Comparison of ENCODE assay signal across 14 cellular contexts in genomic region chr12:23576372-23576771, GRCh38.
DNase-seq lines count a peak whose midpoint lies in the region; ATAC-seq and FAIRE-seq lines count a peak whose summit lies in the region.
"Had no signal": no experiment of that assay in that cellular context is flagged by ENCODE, and none has a peak within 500 bp of the region (broad histone marks: within the 10 kb centered on the region; RNA-seq: fewer than 3 reads in every experiment).

No MANE protein-coding gene starts in this region.

- intact Hi-C loops in Right ventricle myocardium inferior (cut with DNase I), result no loop called here

- H3K4me1 ChIP-seq in small intestine (ENCODE audit: control insufficient read depth in 2 of 2, insufficient read depth in 1 of 2, low read depth in 1 of 2, low read length in 1 of 2), result no peaks in the 10 kb centered on the region
- H3K4me1 ChIP-seq: ascending aorta, foreskin keratinocyte had no signal

- H3K27me3 ChIP-seq in small intestine (ENCODE audit: control insufficient read depth in 2 of 2, insufficient read depth in 2 of 2, low read length in 2 of 2), result no peaks in the 10 kb centered on the region
- H3K27me3 ChIP-seq: ascending aorta, foreskin keratinocyte, ovary had no signal

- WGBS in small intestine, 3 donors, result 46 to 67% (median 54%) methylated on average over 2 of the region's 2 CpGs

- DNase-seq in NCI-H1105 (lab: John Stamatoyannopoulos, UW) (no peak), small intestine (no peak), Right ventricle myocardium inferior (ENCODE audit: missing footprints) (no peak), UCSD-AML1 (lab: John Stamatoyannopoulos, UW; ENCODE audit: unreplicated experiment) (no peak)
- DNase-seq: activated CD4-positive, alpha-beta T cell treated with anti-CD3 and anti-CD28 coated beads for 4 hours; activated T-cell treated with anti-CD3 and anti-CD28 coated beads, Interleukin-2, amount 50 U/mL, for 72 hours; DMS153; foreskin keratinocyte; ovary had no signal

- H3K36me3 ChIP-seq in small intestine (ENCODE audit: control insufficient read depth in 2 of 2, insufficient read depth in 2 of 2, low read length in 2 of 2), result no peaks in the 10 kb centered on the region
- H3K36me3 ChIP-seq: ascending aorta, ovary had no signal

- H3K27ac ChIP-seq in small intestine (ENCODE audit: low read depth in 1 of 2, low read length in 1 of 2), result no peak overlapping the region
- H3K27ac ChIP-seq: ascending aorta, foreskin keratinocyte, ovary had no signal

- ATAC-seq in GM18517 (IDR thresholded peaks at IDR 0.05; ENCODE audit: unreplicated experiment) (peak; percentile 98), GM21367 (IDR thresholded peaks at IDR 0.05; ENCODE audit: unreplicated experiment) (peak; percentile 75), HG02884 (IDR thresholded peaks at IDR 0.05; ENCODE audit: unreplicated experiment) (peak; percentile 56), HG03460 (IDR thresholded peaks at IDR 0.05; ENCODE audit: unreplicated experiment) (peak; percentile 83), Right ventricle myocardium inferior (no peak)
- ATAC-seq: activated T-cell treated with anti-CD3 and anti-CD28 coated beads, Interleukin-2, amount 50 U/mL, for 72 hours; foreskin keratinocyte had no signal

- H3K9me3 ChIP-seq in small intestine (ENCODE audit: control insufficient read depth, low read depth), result no peaks in the 10 kb centered on the region
- H3K9me3 ChIP-seq: ascending aorta, ovary had no signal

- no peak for FAIRE-seq in small intestine (lab: Jason Lieb, UNC)

- no peak overlapping the region for H3K4me3 ChIP-seq in small intestine (ENCODE audit: low read depth in 1 of 2, low read length in 2 of 2)
- H3K4me3 ChIP-seq: ascending aorta, ovary had no signal
